ENCODE assay signal across 8 cellular contexts in the genomic region with DNA sequence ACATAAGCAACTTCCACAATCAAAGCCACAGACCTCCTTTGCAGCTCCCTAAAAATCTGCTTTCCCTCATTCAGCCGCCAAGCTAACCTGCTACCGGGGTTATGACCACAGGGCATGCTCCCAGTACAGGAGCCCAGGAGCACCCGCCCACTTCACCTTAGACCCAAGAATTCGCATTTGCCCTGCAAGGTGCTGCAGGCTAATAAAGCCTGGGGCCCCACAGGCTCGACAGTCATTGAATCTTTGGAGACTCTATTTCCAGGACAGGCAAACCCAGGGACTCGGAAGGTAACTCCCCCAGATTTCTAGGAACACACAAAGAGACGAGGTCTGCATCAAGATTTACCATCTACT. TPM values are rescaled to one million over a fixed set of nuclear protein-coding genes. Genes with fewer than 3 reads are reported as not detected.
DNase-seq lines count a peak whose midpoint lies in the region; ATAC-seq, FAIRE-seq and TF ChIP-seq lines count a peak whose summit lies in the region.

No MANE protein-coding gene starts in this region.

- H3K4me2 ChIP-seq in mammary epithelial cell (ENCODE audit: insufficient read depth, low read depth, low read length) = peak overlapping the region; percentile 80

- H3K27ac ChIP-seq in mammary epithelial cell (ENCODE audit: insufficient read depth, low read depth, low read length) = peak overlapping the region; percentile 57

- no peak for TF ChIP-seq CTCF in mammary epithelial cell (conservative IDR thresholded peaks at IDR 0.05 in 1 of 2, IDR thresholded peaks at IDR 0.05 in 1 of 2; ENCODE audit: extremely low read depth in 1 of 2, insufficient read depth in 1 of 2, low read depth in 1 of 2, low read length in 2 of 2)

- peaks cover 24% of the 10 kb centered on the region for H3K4me1 ChIP-seq in mammary epithelial cell (ENCODE audit: insufficient read depth, low read length)
- peaks cover 68% of the 10 kb centered on the region for H3K4me1 ChIP-seq in mononuclear cell (ENCODE audit: insufficient read depth, low read length)

- no peak for TF ChIP-seq POLR2A in H54 (IDR thresholded peaks at IDR 0.05; ENCODE audit: low read depth, low read length)

- DNase-seq in COLO668 (lab: John Stamatoyannopoulos, UW; ENCODE audit: unreplicated experiment) (peak; percentile 32), mammary epithelial cell (peak; percentile 42), H54 (ENCODE audit: insufficient read length, low spot score) (no peak), amniotic stem cell (lab: John Stamatoyannopoulos, UW) (no peak)
- no peak for DNase-seq in stimulated activated CD4-positive, alpha-beta T cell treated with anti-CD3 and anti-CD28 coated beads, Interleukin-15, amount 100 ng/mL, for 24 hours

- H4K20me1 ChIP-seq in mammary epithelial cell (ENCODE audit: insufficient read depth, low read length) = no peaks in the 10 kb centered on the region

- H3K36me3 ChIP-seq in mammary epithelial cell (ENCODE audit: insufficient read depth, low read length) = no peaks in the 10 kb centered on the region

- CTCF ChIA-PET in mammary epithelial cell (lab: Charles Lee; ENCODE audit: low non-redundant PET) = interaction anchor here (0.7 to 1.0 kb wide), 3 partner anchors 24 to 131 kb away, joined by 3 to 7 read pairs (median 3); no protein-coding TSS in a partner anchor

- FAIRE-seq in H54 (lab: Jason Lieb, UNC) = no peak

- 0% methylated on average over 6 of the region's 7 CpGs for WGBS in mammary epithelial cell (ENCODE audit: low coverage, missing lambda C conversion rate)

- dilution Hi-C loops in mammary epithelial cell (cut with HindIII; ENCODE audit: low sequenced_read_pairs) = no loop called here

- no TSS peak for BruUV-seq in mammary epithelial cell (replicated peaks; lab: Mats Ljungman, UMichigan)

- peak overlapping the region; percentile 66 to 83 (median 71) for H3K4me3 ChIP-seq in mammary epithelial cell (replicated peaks in 1 of 3; ENCODE audit: insufficient read depth in 1 of 3, low read depth in 2 of 3, low read length in 3 of 3)
- peak overlapping the region; percentile 73 for H3K4me3 ChIP-seq in mononuclear cell (ENCODE audit: low read length)

- H3K9me3 ChIP-seq in mammary epithelial cell (replicated peaks; ENCODE audit: insufficient read depth, low read length) = no peaks in the 10 kb centered on the region
- H3K9me3 ChIP-seq in mononuclear cell (ENCODE audit: low read depth, low read length) = no peaks in the 10 kb centered on the region

- peak overlapping the region; percentile 82 to 99 (median 96) for H3K4me3 Mint-ChIP-seq in IgD-negative memory B cell

- peaks cover 48% of the 10 kb centered on the region for H3K79me2 ChIP-seq in mammary epithelial cell (ENCODE audit: insufficient read depth, low read length)

- H3K9me3 Mint-ChIP-seq in IgD-negative memory B cell = no peaks in the 10 kb centered on the region

- peak overlapping the region; percentile 94 to 97 (median 95) for H3K27ac Mint-ChIP-seq in IgD-negative memory B cell

- peaks cover 8% of the 10 kb centered on the region for H3K36me3 Mint-ChIP-seq in IgD-negative memory B cell

- H3K4me1 Mint-ChIP-seq in IgD-negative memory B cell = peaks cover 45 to 51% (median 48%) of the 10 kb centered on the region in 3 donors

- no peaks in the 10 kb centered on the region for H3K27me3 Mint-ChIP-seq in IgD-negative memory B cell

- ATAC-seq in GM18502 (IDR thresholded peaks at IDR 0.05; ENCODE audit: poor library complexity, unreplicated experiment) = no peak

- intact Hi-C loops in mammary epithelial cell (cut with micrococcal nuclease) = loop anchor here (1.0 kb wide), 6 partner anchors 12 to 148 kb away; no protein-coding TSS in a partner anchor

- peak overlapping the region; percentile 78 for H3K9ac ChIP-seq in mammary epithelial cell (ENCODE audit: insufficient read depth, low read length)

- H3K27me3 ChIP-seq in mammary epithelial cell (ENCODE audit: insufficient read depth, low read length) = no peaks in the 10 kb centered on the region
- H3K27me3 ChIP-seq in mononuclear cell (ENCODE audit: insufficient read depth, low read length) = no peaks in the 10 kb centered on the region

- in situ Hi-C loops in mammary epithelial cell (cut with MboI; ENCODE audit: low sequenced_read_pairs in 2 of 2) = loop anchor here in 1 of 2 donors (5.0 to 25.0 kb wide), 2 partner anchors 132 to 327 kb away; no protein-coding TSS in a partner anchor

- H2AFZ ChIP-seq in mammary epithelial cell (ENCODE audit: low read depth, low read length) = peak overlapping the region; percentile 73

RNA-seq across cellular contexts. Expression of a gene that starts 1.1 kb away (rescaled TPM):
- polyA plus RNA-seq in IgD-negative memory B cell = 40.8 TPM
- total RNA-seq in mammary epithelial cell = 10 to 100 TPM; 41.7 to 51.3 TPM
- polyA plus RNA-seq in mammary epithelial cell = 22.8 TPM
- polyA minus RNA-seq in mammary epithelial cell = 29.1 TPM
- 119 TPM for total RNA-seq in mononuclear cell

Comparison
In these comparisons a context has a peak if more than half of its experiments do, and no peak if none do; other contexts are left out.
1. DNase-seq: peak in COLO668 (single experiment) and mammary epithelial cell (single experiment); none in stimulated activated CD4-positive, alpha-beta T cell treated with anti-CD3 and anti-CD28 coated beads, Interleukin-15, amount 100 ng/mL, for 24 hours (single experiment), H54 (single experiment) and amniotic stem cell (single experiment).